In genomic region chr1:193566735-193567134, GRCh38 we compare ENCODE assay signal across 27 cellular contexts.
"Had no signal": no experiment of that assay in that cellular context is flagged by ENCODE, and none has a peak within 500 bp of the region (broad histone marks: within the 10 kb centered on the region; RNA-seq: fewer than 3 reads in every experiment).

No MANE protein-coding gene starts in this region.

- H3K36me3 Mint-ChIP-seq: stimulated activated memory B cell treated with anti-CD40 and anti-IgM and Interleukin-4, amounts not matched to agents 10 μg/mL and 1 μg/mL and 100 μg/mL, for 72 hours; type B pancreatic cell had no signal

- ATAC-seq: mucosa of descending colon; naive thymus-derived CD4-positive, alpha-beta T cell; natural killer cell treated with Interleukin-12 subunit alpha and Interleukin-12 subunit beta and Interleukin-15 and Interleukin-18, amount 100 ng/mL, for 72 hours; pancreas; stimulated activated memory B cell treated with anti-CD40 and anti-IgM and Interleukin-4, amounts not matched to agents 10 μg/mL and 1 μg/mL and 100 μg/mL, for 72 hours; stimulated activated naive CD8-positive, alpha-beta T cell treated with anti-CD3 and anti-CD28 coated beads, Interleukin-15, amount 100 ng/mL, for 72 hours had no signal

- H3K4me3 ChIP-seq: left ventricle myocardium inferior, lung, mucosa of descending colon, pancreas, prostate gland, right lobe of liver, smooth muscle cell, tibial nerve, uterus had no signal

- H3K27ac Mint-ChIP-seq: immature natural killer cell; natural killer cell treated with Interleukin-12 subunit alpha and Interleukin-12 subunit beta and Interleukin-15 and Interleukin-18, amount 100 ng/mL, for 72 hours; stimulated activated memory B cell treated with anti-CD40 and anti-IgM and Interleukin-4, amounts not matched to agents 10 μg/mL and 1 μg/mL and 100 μg/mL, for 72 hours; stimulated activated naive CD8-positive, alpha-beta T cell treated with anti-CD3 and anti-CD28 coated beads, Interleukin-15, amount 100 ng/mL, for 72 hours; type B pancreatic cell had no signal

- H3K36me3 ChIP-seq: left ventricle myocardium inferior, pancreas, prostate gland, right lobe of liver, tibial nerve, uterus had no signal

- H3K4me3 Mint-ChIP-seq: immature natural killer cell; naive thymus-derived CD4-positive, alpha-beta T cell; natural killer cell treated with Interleukin-12 subunit alpha and Interleukin-12 subunit beta and Interleukin-15 and Interleukin-18, amount 100 ng/mL, for 72 hours; neural crest cell; stimulated activated memory B cell treated with anti-CD40 and anti-IgM and Interleukin-4, amounts not matched to agents 10 μg/mL and 1 μg/mL and 100 μg/mL, for 72 hours; stimulated activated naive CD8-positive, alpha-beta T cell treated with anti-CD3 and anti-CD28 coated beads, Interleukin-15, amount 100 ng/mL, for 72 hours; type B pancreatic cell had no signal

- DNase-seq: hypothalamus; immature natural killer cell; kidney; left ventricle myocardium inferior; midbrain; mucosa of descending colon; naive thymus-derived CD4-positive, alpha-beta T cell; nucleus accumbens; pancreas; posterior cingulate gyrus; right lobe of liver; stimulated activated CD4-positive, alpha-beta T cell treated with anti-CD3 and anti-CD28 coated beads, Interleukin-1b, Interleukin-23, amount 100 ng/mL, for 48 hours; stimulated activated CD4-positive, alpha-beta T cell treated with anti-CD3 and anti-CD28 coated beads, Interleukin-2, amount 100 ng/mL, for 48 hours; stimulated activated CD4-positive, alpha-beta T cell treated with anti-CD3 and anti-CD28 coated beads, Interleukin-4, amount 100 ng/mL, for 4 hours; stimulated activated CD8-positive, alpha-beta memory T cell treated with anti-CD3 and anti-CD28 coated beads, Interleukin-4, amount 100 ng/mL, for 48 hours; stimulated activated naive CD4-positive, alpha-beta T cell treated with Interleukin-2 at 50 U/mL for 16 hours; stimulated activated naive CD8-positive, alpha-beta T cell treated with anti-CD3 and anti-CD28 coated beads, Interleukin-15, amount 100 ng/mL, for 72 hours; substantia nigra; uterus had no signal

- H3K9me3 ChIP-seq: pancreas, prostate gland, right lobe of liver, uterus had no signal

- H3K4me1 ChIP-seq: left ventricle myocardium inferior, prostate gland, right lobe of liver, tibial nerve, uterus had no signal

- H3K27me3 ChIP-seq: pancreas, right lobe of liver, tibial nerve, uterus had no signal

- H3K27me3 Mint-ChIP-seq: naive thymus-derived CD4-positive, alpha-beta T cell; natural killer cell treated with Interleukin-12 subunit alpha and Interleukin-12 subunit beta and Interleukin-15 and Interleukin-18, amount 100 ng/mL, for 72 hours; stimulated activated memory B cell treated with anti-CD40 and anti-IgM and Interleukin-4, amounts not matched to agents 10 μg/mL and 1 μg/mL and 100 μg/mL, for 72 hours; stimulated activated naive CD8-positive, alpha-beta T cell treated with anti-CD3 and anti-CD28 coated beads, Interleukin-15, amount 100 ng/mL, for 72 hours; type B pancreatic cell had no signal

- H3K9me3 Mint-ChIP-seq: natural killer cell treated with Interleukin-12 subunit alpha and Interleukin-12 subunit beta and Interleukin-15 and Interleukin-18, amount 100 ng/mL, for 72 hours; stimulated activated memory B cell treated with anti-CD40 and anti-IgM and Interleukin-4, amounts not matched to agents 10 μg/mL and 1 μg/mL and 100 μg/mL, for 72 hours; type B pancreatic cell had no signal

- H3K4me1 Mint-ChIP-seq: neural crest cell had no signal

- H3K27ac ChIP-seq: left ventricle myocardium inferior, pancreas, prostate gland, right lobe of liver, tibial nerve, uterus had no signal
